In genomic region chr10:30423655-30424275, GRCh38 we compare ENCODE assay signal across 8 cellular contexts. TPM values are rescaled to one million over a fixed set of nuclear protein-coding genes. Genes with fewer than 3 reads are reported as not detected.
DNase-seq lines count a peak whose midpoint lies in the region; ATAC-seq, FAIRE-seq and TF ChIP-seq lines count a peak whose summit lies in the region.
"Not testable (repeated sequence)": the region's sequence is repeated elsewhere in the genome, so short reads cannot be mapped to it uniquely, and the experiment has no call there.

No MANE protein-coding gene starts in this region.

- H3K27me3 ChIP-seq in GM23338 (ENCODE audit: insufficient read depth); K562 (ENCODE audit: control insufficient read depth in 2 of 2, insufficient read depth in 2 of 2, low read length in 2 of 2); esophagus squamous epithelium; neural progenitor cell: not testable (repeated sequence)

- not testable (repeated sequence) for H3K36me3 Mint-ChIP-seq in GM23338 (ENCODE audit: low read depth); neural progenitor cell

- CTCF ChIA-PET in OCI-LY7 (lab: Charles Lee; ENCODE audit: unreplicated experiment); K562 (lab: Yijun Ruan, JAX; ENCODE audit: low intra/inter-chr PET ratio): not testable (repeated sequence)

- 34% methylated on average over 6 of the region's 6 CpGs for WGBS in K562 (ENCODE audit: insufficient coverage, low coverage, missing lambda C conversion rate)
- 47 to 52% methylated on average over 4 to 6 of the region's 6 CpGs for WGBS in esophagus squamous epithelium, 2 donors
- 34% methylated on average over 6 of the region's 6 CpGs for WGBS in urinary bladder

- not testable (repeated sequence) for H3K9me3 Mint-ChIP-seq in GM23338, neural progenitor cell

- not testable (repeated sequence) for TF ChIP-seq CTCF in GM23338 (conservative IDR thresholded peaks at IDR 0.05; ENCODE audit: low read depth in 2 of 2); OCI-LY7 (conservative IDR thresholded peaks at IDR 0.05; ENCODE audit: low read length); K562 (IDR thresholded peaks at IDR 0.05 in 2 of 3, conservative IDR thresholded peaks at IDR 0.05 in 1 of 3; ENCODE audit: insufficient read depth in 2 of 3, low read depth in 1 of 3, low read length in 3 of 3); esophagus squamous epithelium (IDR thresholded peaks at IDR 0.05); neural progenitor cell (IDR thresholded peaks at IDR 0.05)

- not testable (repeated sequence) for H3K9me1 ChIP-seq in K562 (ENCODE audit: control insufficient read depth, insufficient read depth, low read length)

- H2AFZ ChIP-seq in GM23338, result not testable (repeated sequence)
- H2AFZ ChIP-seq in OCI-LY7 (ENCODE audit: low read length) (peak overlapping the region; percentile 73), K562 (ENCODE audit: low read depth, low read length) (peak overlapping the region; percentile 89), neural progenitor cell (replicated peaks) (peak overlapping the region; percentile 90)

- not testable (repeated sequence) for BruUV-seq in OCI-LY7 (replicated peaks; lab: Mats Ljungman, UMichigan); K562 (replicated peaks; lab: Mats Ljungman, UMichigan)

- H3K9me2 ChIP-seq in GM23338 (ENCODE audit: insufficient read depth); OCI-LY7 (ENCODE audit: insufficient read depth, low read length): not testable (repeated sequence)

- peak; percentile 28; the same call in 2 of the 3 replicates for ATAC-seq in GM23338
- not testable (repeated sequence) for ATAC-seq in K562

- H4K20me1 ChIP-seq in GM23338 (replicated peaks; ENCODE audit: insufficient read depth); OCI-LY7 (ENCODE audit: insufficient read depth, low read length); K562 (replicated peaks; ENCODE audit: control insufficient read depth, insufficient read depth, low read length); neural progenitor cell (ENCODE audit: low read depth): not testable (repeated sequence)

- 0 out of 2 replicates have a peak overlapping the region, but pooled peaks have one; percentile 24 for H3K4me3 ChIP-seq in GM23338
- not testable (repeated sequence) for H3K4me3 ChIP-seq in OCI-LY7 (ENCODE audit: low read depth, low read length, poor library complexity, severe bottlenecking); K562; esophagus squamous epithelium; neural progenitor cell; skin epidermis; urinary bladder (ENCODE audit: low read depth, low read length)

- TF ChIP-seq EP300 in K562 (IDR thresholded peaks at IDR 0.05; ENCODE audit: low read length), result not testable (repeated sequence)

- not testable (repeated sequence) for FAIRE-seq in K562 (lab: Jason Lieb, UNC)

- H3K4me3 Mint-ChIP-seq in GM23338, result peak overlapping the region; percentile 14; the same call in 1 of the 3 replicates
- not testable (repeated sequence) for H3K4me3 Mint-ChIP-seq in neural progenitor cell

- not testable (repeated sequence) for TF ChIP-seq RAD21 in K562 (CRISPR knock-in tag; conservative IDR thresholded peaks at IDR 0.05 in 1 of 2, IDR thresholded peaks at IDR 0.05 in 1 of 2)

- H3K27ac Mint-ChIP-seq in GM23338, result peak overlapping the region; percentile 93
- H3K27ac Mint-ChIP-seq in neural progenitor cell, result peak overlapping the region; percentile 98

- peak overlapping the region in 1 of 2 experiments; percentile 70; a peak in 1 of 4 replicates for H3K9ac ChIP-seq in K562 (ENCODE audit: insufficient read depth in 1 of 2, low read depth in 2 of 2, low read length in 2 of 2)
- H3K9ac ChIP-seq in neural progenitor cell, result not testable (repeated sequence)

- not testable (repeated sequence) for H3K27me3 Mint-ChIP-seq in GM23338 (ENCODE audit: insufficient read depth, low read depth, poor library complexity); neural progenitor cell (ENCODE audit: insufficient read depth, low read depth)

- not testable (repeated sequence) for H3K36me3 ChIP-seq in GM23338 (ENCODE audit: insufficient read depth); OCI-LY7 (ENCODE audit: insufficient read depth, low read length); K562 (ENCODE audit: control insufficient read depth, insufficient read depth, low read length); esophagus squamous epithelium; neural progenitor cell; urinary bladder (ENCODE audit: insufficient read depth)

- H3F3A ChIP-seq in GM23338 (replicated peaks; ENCODE audit: low read depth), result not testable (repeated sequence)
- H3F3A ChIP-seq in neural progenitor cell (ENCODE audit: low read depth), result peaks cover 10% of the 10 kb centered on the region

- not testable (repeated sequence) for TF ChIP-seq POLR2A in K562 (conservative IDR thresholded peaks at IDR 0.05); esophagus squamous epithelium (IDR thresholded peaks at IDR 0.05)

- in situ Hi-C loops in K562 (cut with MboI), result not testable (repeated sequence)

- not testable (repeated sequence) for H3K9me3 ChIP-seq in OCI-LY7 (ENCODE audit: low read length); K562 (replicated peaks; ENCODE audit: control insufficient read depth, insufficient read depth, low read depth, low read length); esophagus squamous epithelium; neural progenitor cell (ENCODE audit: low read depth)

- POLR2A ChIA-PET in OCI-LY7 (lab: Charles Lee), result interaction anchor here (0.6 to 2.2 kb wide), 5 partner anchors 9 to 1655 kb away, joined by 3 to 7 read pairs (median 3); partner anchors contain the start of gene MAP3K8
- POLR2A ChIA-PET in K562 (lab: Yijun Ruan, JAX), result interaction anchor here (2.0 to 4.4 kb wide), 2 partner anchors 10 to 14 kb away, joined by 5 to 19 read pairs; partner anchors contain the start of gene MAP3K8

- H3K4me1 Mint-ChIP-seq in GM23338 (peaks cover 22% of the 10 kb centered on the region), neural progenitor cell (peaks cover 51% of the 10 kb centered on the region)

- peak overlapping the region; percentile 58 for H3K4me2 ChIP-seq in GM23338
- H3K4me2 ChIP-seq in OCI-LY7 (ENCODE audit: low read length), result peak overlapping the region; percentile 14; the same call in 1 of the 2 replicates
- H3K4me2 ChIP-seq in K562 (ENCODE audit: insufficient read depth, low read length), result peak overlapping the region; percentile 6; the same call in 1 of the 2 replicates
- not testable (repeated sequence) for H3K4me2 ChIP-seq in neural progenitor cell

- peaks cover 28% of the 10 kb centered on the region for H3K4me1 ChIP-seq in GM23338 (ENCODE audit: insufficient read depth)
- H3K4me1 ChIP-seq in OCI-LY7 (ENCODE audit: insufficient read depth, low read length, poor library complexity, severe bottlenecking), result peaks cover 45% of the 10 kb centered on the region
- peaks cover 11 to 37% of the 10 kb centered on the region in 2 experiments; a peak in 4 of 5 replicates for H3K4me1 ChIP-seq in K562 (replicated peaks in 1 of 2; ENCODE audit: control insufficient read depth in 2 of 2, insufficient read depth in 2 of 2, low read length in 2 of 2)
- H3K4me1 ChIP-seq in esophagus squamous epithelium, result peaks cover 7 to 38% (median 15%) of the 10 kb centered on the region in 3 donors
- H3K4me1 ChIP-seq in neural progenitor cell, result peaks cover 16% of the 10 kb centered on the region
- not testable (repeated sequence) for H3K4me1 ChIP-seq in urinary bladder (ENCODE audit: insufficient read depth)

- not testable (repeated sequence) for DNase-seq in GM23338 (ENCODE audit: low spot score); OCI-LY7 (ENCODE audit: low spot score); K562 (ENCODE audit: extremely low read depth in 1 of 4, low spot score in 3 of 4); esophagus squamous epithelium (lab: John Stamatoyannopoulos, UW); neural progenitor cell (ENCODE audit: low spot score)
- peak; percentile 27 for DNase-seq in iris pigment epithelial cell (ENCODE audit: low read depth)

- H3K27ac ChIP-seq in GM23338 (ENCODE audit: low read depth) (peak overlapping the region; percentile 83), esophagus squamous epithelium (peak overlapping the region; percentile 48 to 87 (median 70)), skin epidermis (peak overlapping the region in 17 of 21 experiments; percentile 2 to 80 (median 35)), urinary bladder (ENCODE audit: low read depth) (peak overlapping the region; percentile 74)
- not testable (repeated sequence) for H3K27ac ChIP-seq in OCI-LY7 (ENCODE audit: low read depth, low read length, poor library complexity, severe bottlenecking); K562 (ENCODE audit: extremely low read depth, low read depth, low read length); neural progenitor cell

- H3K79me2 ChIP-seq in GM23338 (replicated peaks; ENCODE audit: insufficient read depth); OCI-LY7 (ENCODE audit: insufficient read depth, low read depth, low read length); K562 (ENCODE audit: control insufficient read depth, insufficient read depth, low read length); neural progenitor cell (ENCODE audit: low read depth): not testable (repeated sequence)

- intact Hi-C loops in OCI-LY7 (cut with micrococcal nuclease; ENCODE audit: unreplicated experiment); K562 (cut with micrococcal nuclease); esophagus squamous epithelium (cut with DNase I): not testable (repeated sequence)

RNA-seq across cellular contexts. Expression of gene MAP3K8, which starts 10.2 kb away (rescaled TPM):
- 3.5 and 6.1 TPM in 2 replicates for total RNA-seq in GM23338 (2014; rRNA removed; shearing (Covaris generic))
- polyA plus RNA-seq in GM23338 (2016; fragmentation: Nextera tagmentation; extraction: Ambion mirVana) (4.7 and 5.0 TPM in 2 replicates), K562 (2011; rRNA removed) (23.6 and 26.3 TPM in 2 replicates), K562 (2014; fragmentation: Illumina TruSeq; extraction: Trizol) (11.5 and 12.0 TPM in 2 replicates), K562 (2014; fragmentation: Nextera tagmentation; extraction: Ambion mirVana) (10 to 100 TPM; 14.0 to 16.4 TPM), K562 (2014; rRNA removed) (12.9 and 14.7 TPM in 2 replicates), urinary bladder (19.6 TPM)
- 5.0 and 10.8 TPM in 2 replicates for total RNA-seq in OCI-LY7 (2014; rRNA removed; shearing (Covaris generic))
- total RNA-seq in OCI-LY7 (2022) (21.6 and 21.9 TPM in 2 replicates), K562 (2014; rRNA removed) (6.9 and 10.0 TPM in 2 replicates), K562 (2014; rRNA removed; fragmentation: Illumina TruSeq; extraction: Trizol) (13.5 and 13.6 TPM in 2 replicates), K562 (2015; rRNA removed; fragmentation: Illumina TruSeq; extraction: Trizol) (8.4 and 9.8 TPM in 2 replicates), K562 (2021) (14.1 and 15.7 TPM in 2 replicates), esophagus squamous epithelium (10 to 100 TPM in 3 of 4 donors, 1 to 10 TPM in 1; 9.4 to 20.6 (median 17.9) TPM), neural progenitor cell (ENCODE audit: low replicate concordance) (4.7 and 7.3 TPM in 2 replicates), urinary bladder (16.5 TPM)
- total RNA-seq in K562 (2011; cell fraction: chromatin; rRNA removed; ENCODE audit: low replicate concordance), result 21.7 and 52.3 TPM in 2 replicates
- 13.8 and 18.8 TPM in 2 replicates for total RNA-seq in K562 (2011; cell fraction: nucleolus; rRNA removed)
- total RNA-seq in K562 (2011; cell fraction: nucleoplasm; rRNA removed), result 19.1 and 23.8 TPM in 2 replicates
- 6.3 and 13.7 TPM in 2 replicates for polyA plus RNA-seq in K562 (2011; cell fraction: cytosol; rRNA removed)
- 15.7 and 29.1 TPM in 2 replicates for polyA plus RNA-seq in K562 (2011; cell fraction: nucleus; rRNA removed)
- 11.4 and 15.1 TPM in 2 replicates for polyA plus RNA-seq in K562 (2012)
- polyA minus RNA-seq in K562 (2011; rRNA and poly(A)+ RNA removed), result 14.3 and 25.8 TPM in 2 replicates
- polyA minus RNA-seq in K562 (2011; cell fraction: cytosol; rRNA and poly(A)+ RNA removed), result 2.7 and 7.8 TPM in 2 replicates
- polyA minus RNA-seq in K562 (2011; cell fraction: nucleus; rRNA and poly(A)+ RNA removed), result 7.5 and 22.9 TPM in 2 replicates
